Comparison of ENCODE assay signal across 31 cellular contexts in genomic region chr17:77684803-77685580, GRCh38.
DNase-seq lines count a peak whose midpoint lies in the region; ATAC-seq, FAIRE-seq and TF ChIP-seq lines count a peak whose summit lies in the region.
"Had no signal": no experiment of that assay in that cellular context is flagged by ENCODE, and none has a peak within 500 bp of the region (broad histone marks: within the 10 kb centered on the region; RNA-seq: fewer than 3 reads in every experiment).

No MANE protein-coding gene starts in this region.

- TF ChIP-seq CTCF in IMR-90 (conservative IDR thresholded peaks at IDR 0.05; ENCODE audit: low read depth, low read length) = no peak
- no peak for TF ChIP-seq CTCF in HepG2 (CRISPR knock-in tag; IDR thresholded peaks at IDR 0.05)
- no peak for TF ChIP-seq CTCF in testis (IDR thresholded peaks at IDR 0.05)
- TF ChIP-seq CTCF in vagina (IDR thresholded peaks at IDR 0.05) = no peak

- no peak overlapping the region for H3K23ac ChIP-seq in IMR-90 (ENCODE audit: low read depth, low read length)

- no peak for TF ChIP-seq POLR2A in IMR-90 (IDR thresholded peaks at IDR 0.05; ENCODE audit: low read depth, low read length)
- TF ChIP-seq POLR2A in HepG2 (IDR thresholded peaks at IDR 0.05; ENCODE audit: insufficient read depth in 1 of 2, low read depth in 2 of 2, low read length in 2 of 2) = no peak
- TF ChIP-seq POLR2A in testis (IDR thresholded peaks at IDR 0.05) = no peak
- no peak for TF ChIP-seq POLR2A in vagina (IDR thresholded peaks at IDR 0.05)

- H2BK20ac ChIP-seq in IMR-90 (ENCODE audit: low read depth, low read length) = no peak overlapping the region

- no peak overlapping the region for H4K91ac ChIP-seq in IMR-90 (ENCODE audit: insufficient read depth, low read depth, low read length)

- H4K5ac ChIP-seq in IMR-90 (ENCODE audit: low read depth, low read length) = no peak overlapping the region

- FAIRE-seq in HepG2 (lab: Jason Lieb, UNC) = no peak
- FAIRE-seq: GM12878, pancreas had no signal

- H3K9ac ChIP-seq in IMR-90 (ENCODE audit: low read depth, low read length) (no peak overlapping the region), HepG2 (ENCODE audit: insufficient read depth, low read depth, low read length) (no peak overlapping the region)
- H3K9ac ChIP-seq: BLaER1, neural progenitor cell had no signal

- no peak overlapping the region for H3K4me3 ChIP-seq in IMR-90 (ENCODE audit: insufficient read depth, low read depth, low read length)
- H3K4me3 ChIP-seq in HepG2 (replicated peaks in 1 of 3; ENCODE audit: insufficient read depth in 1 of 3, low read depth in 2 of 3, low read length in 3 of 3) = no peak overlapping the region
- no peak overlapping the region for H3K4me3 ChIP-seq in testis
- no peak overlapping the region for H3K4me3 ChIP-seq in vagina
- H3K4me3 ChIP-seq: BLaER1, cardiac muscle cell, coronary artery, GM12878, neural progenitor cell, pancreas, skin epidermis had no signal

- no peak overlapping the region for H2AK5ac ChIP-seq in IMR-90 (ENCODE audit: low read depth, low read length)

- dilution Hi-C loops in IMR-90 (cut with HindIII; ENCODE audit: low sequenced_read_pairs, unreplicated experiment) = no loop called here

- TF ChIP-seq RAD21 in IMR-90 (IDR thresholded peaks at IDR 0.05; ENCODE audit: low read length) = no peak
- TF ChIP-seq RAD21 in HepG2 (CRISPR knock-in tag; IDR thresholded peaks at IDR 0.05) = no peak

- no peaks in the 10 kb centered on the region for H3K4me1 ChIP-seq in IMR-90 (ENCODE audit: control insufficient read depth, insufficient read depth, low read length)
- H3K4me1 ChIP-seq in HepG2 (ENCODE audit: insufficient read depth, low read length) = no peaks in the 10 kb centered on the region
- peaks cover 7% of the 10 kb centered on the region for H3K4me1 ChIP-seq in testis
- peaks cover 4% of the 10 kb centered on the region for H3K4me1 ChIP-seq in vagina
- H3K4me1 ChIP-seq: pancreas had no signal

- BruUV-seq in IMR-90 (replicated peaks; lab: Mats Ljungman, UMichigan) (no TSS peak), HepG2 (replicated peaks; lab: Mats Ljungman, UMichigan) (no TSS peak)

- H3K79me2 ChIP-seq in HepG2 (ENCODE audit: insufficient read depth, low read length) = no peaks in the 10 kb centered on the region

- no peak overlapping the region for H3K14ac ChIP-seq in IMR-90 (replicated peaks; ENCODE audit: low read depth, low read length)

- no peak overlapping the region for H4K8ac ChIP-seq in IMR-90 (ENCODE audit: low read depth in 2 of 2, low read length in 2 of 2)

- no peaks in the 10 kb centered on the region for H4K20me1 ChIP-seq in IMR-90 (ENCODE audit: insufficient read depth, low read length)
- H4K20me1 ChIP-seq in HepG2 (ENCODE audit: insufficient read depth, low read length) = no peaks in the 10 kb centered on the region
- H4K20me1 ChIP-seq: BLaER1 had no signal

- H3K4ac ChIP-seq in IMR-90 (ENCODE audit: low read depth, low read length) = no peak overlapping the region

- no peak for ATAC-seq in IMR-90 (ENCODE audit: low read depth)
- ATAC-seq in HepG2 = no peak
- ATAC-seq: GM12878, left lobe of liver, pancreas had no signal

- in situ Hi-C loops in IMR-90 (cut with MboI; ENCODE audit: low sequenced_read_pairs) = no loop called here
- in situ Hi-C loops in HepG2 (cut with HindIII; ENCODE audit: extremely low pct_ligation_motif_present, low pct_unique_long_range_greater_than_20kb) = no loop called here

- no peak overlapping the region for H3K27ac ChIP-seq in IMR-90 (ENCODE audit: insufficient read depth, low read length)
- no peak overlapping the region for H3K27ac ChIP-seq in HepG2 (ENCODE audit: extremely low read length, insufficient read depth, low read length)
- H3K27ac ChIP-seq in testis = no peak overlapping the region
- H3K27ac ChIP-seq in vagina = no peak overlapping the region
- H3K27ac ChIP-seq: BLaER1, cardiac muscle cell, coronary artery, epithelial cell of prostate, neural progenitor cell, pancreas, RWPE1, skin epidermis, VCaP had no signal

- no peak overlapping the region for H2AK9ac ChIP-seq in IMR-90 (replicated peaks; ENCODE audit: low read depth, low read length, poor library complexity)

- H3K27me3 ChIP-seq in IMR-90 (ENCODE audit: control insufficient read depth, insufficient read depth, low read length) (peaks cover 11% of the 10 kb centered on the region), HepG2 (ENCODE audit: control insufficient read depth in 1 of 2, insufficient read depth in 2 of 2, low read length in 2 of 2) (peaks cover 0 to 31% of the 10 kb centered on the region in 2 experiments; a peak in 3 of 5 replicates), testis (no peaks in the 10 kb centered on the region), vagina (no peaks in the 10 kb centered on the region)
- H3K27me3 ChIP-seq: BLaER1, cardiac muscle cell, neural progenitor cell had no signal

- H3K9me1 ChIP-seq in IMR-90 (ENCODE audit: insufficient read depth, low read length) = no peaks in the 10 kb centered on the region

- H3K36me3 ChIP-seq in IMR-90 (ENCODE audit: control insufficient read depth, insufficient read depth, low read length) (no peaks in the 10 kb centered on the region), HepG2 (replicated peaks in 1 of 2; ENCODE audit: control insufficient read depth in 1 of 2, insufficient read depth in 2 of 2, low read length in 2 of 2) (no peaks in the 10 kb centered on the region), testis (ENCODE audit: low read depth, missing control alignments) (no peaks in the 10 kb centered on the region), vagina (no peaks in the 10 kb centered on the region)
- H3K36me3 ChIP-seq: BLaER1, cardiac muscle cell, neural progenitor cell, pancreas had no signal

- H2AFZ ChIP-seq in IMR-90 (replicated peaks; ENCODE audit: low read length, poor library complexity) (no peak overlapping the region), HepG2 (ENCODE audit: low read length) (no peak overlapping the region)
- H2AFZ ChIP-seq: neural progenitor cell had no signal

- H3K56ac ChIP-seq in IMR-90 (ENCODE audit: extremely low read depth, insufficient read depth, low read length) = no peak overlapping the region

- WGBS in IMR-90 (ENCODE audit: extremely low coverage in 2 of 2, insufficient read length in 1 of 2), 2 experiments = 37% methylated on average over 5 of the region's 13 CpGs; no CpG with 5 or more reads in 1 of the 2 experiments
- WGBS in HepG2 (ENCODE audit: low lambda C conversion rate) = 12% methylated on average over 13 of the region's 13 CpGs
- WGBS in testis, 2 donors = 64 to 77% methylated on average over 13 of the region's 13 CpGs

- no peak overlapping the region for H2BK5ac ChIP-seq in IMR-90 (ENCODE audit: low read depth, low read length, poor library complexity, severe bottlenecking)

- intact Hi-C loops in IMR-90 (cut with micrococcal nuclease) (no loop called here), HepG2 (cut with micrococcal nuclease; ENCODE audit: unreplicated experiment) (no loop called here), testis (cut with DNase I; ENCODE audit: low total_unique reads) (no loop called here), vagina (cut with DNase I) (no loop called here)

- H3K9me3 ChIP-seq in IMR-90 (ENCODE audit: control insufficient read depth, insufficient read depth, low read length) = no peaks in the 10 kb centered on the region
- H3K9me3 ChIP-seq in HepG2 (ENCODE audit: low read length) = no peaks in the 10 kb centered on the region
- H3K9me3 ChIP-seq in testis = no peaks in the 10 kb centered on the region
- H3K9me3 ChIP-seq in vagina = no peaks in the 10 kb centered on the region
- H3K9me3 ChIP-seq: BLaER1, pancreas had no signal

- H3K18ac ChIP-seq in IMR-90 (ENCODE audit: low read depth, low read length) = no peak overlapping the region

- no peak for TF ChIP-seq EP300 in HepG2 (IDR thresholded peaks at IDR 0.05; ENCODE audit: low read depth in 2 of 2, low read length in 2 of 2)
- no peak for TF ChIP-seq EP300 in HepG2 (CRISPR knock-in tag; IDR thresholded peaks at IDR 0.05; ENCODE audit: borderline replicate concordance)

- H2BK15ac ChIP-seq in IMR-90 (ENCODE audit: low read depth, low read length) = no peak overlapping the region

- POLR2A ChIA-PET in IMR-90 (lab: Charles Lee; ENCODE audit: unreplicated experiment) (no interaction called here), HepG2 (lab: Yijun Ruan, JAX) (no interaction called here)

- no peak overlapping the region for H2BK120ac ChIP-seq in IMR-90 (ENCODE audit: low read depth, low read length)

- H3K79me1 ChIP-seq in IMR-90 (ENCODE audit: low read depth in 1 of 2, low read length in 2 of 2) = no peaks in the 10 kb centered on the region

- DNase-seq in DMS 273 (lab: John Stamatoyannopoulos, UW; ENCODE audit: unreplicated experiment) (peak; percentile 79), IMR-90 (no peak), NOMO-1 treated with dmso at 0.1 percent for 144 hours (lab: John Stamatoyannopoulos, UW; ENCODE audit: unreplicated experiment) (peak; percentile 71), HepG2 (ENCODE audit: low spot score) (no peak), testis (no peak), AG08396 (ENCODE audit: low spot score) (no peak), vagina (ENCODE audit: extremely low spot score in 2 of 2) (no peak)
- DNase-seq: ACHN; activated CD4-positive, alpha-beta T cell treated with anti-CD3 and anti-CD28 coated beads, Interleukin-2, amount 10 ng/mL, durations not matched to agents 24 days and 14 days; activated CD8-positive, alpha-beta memory T cell treated with anti-CD3 and anti-CD28 coated beads for 24 hours; activated naive CD8-positive, alpha-beta T cell treated with anti-CD3 and anti-CD28 coated beads for 36 hours; activated T-cell treated with anti-CD3 and anti-CD28 coated beads for 4 hours; aorta; DMS153; effector CD8-positive, alpha-beta T cell; HCEC 1CT; NCI-H1417; NCI-H2029 treated with DMSO at 0.1 percent for 48 hours; pancreas; stimulated activated naive CD4-positive, alpha-beta T cell; T1000 had no signal

- CTCF ChIA-PET in IMR-90 (lab: Yijun Ruan, JAX) (no interaction called here), HepG2 (lab: Yijun Ruan, JAX; ENCODE audit: low intra/inter-chr PET ratio, low total read pairs) (no interaction called here)

- no peak overlapping the region for H3K4me2 ChIP-seq in IMR-90 (ENCODE audit: low read depth, low read length)
- H3K4me2 ChIP-seq in HepG2 (ENCODE audit: low read depth, low read length) = no peak overlapping the region
- H3K4me2 ChIP-seq: BLaER1, neural progenitor cell had no signal

TF ChIP-seq in IMR-90, 13 proteins besides CTCF, POLR2A, EP300 and RAD21:
- no peak for TF ChIP-seq SMC3 (IDR thresholded peaks at IDR 0.05; ENCODE audit: low read depth, low read length)
- TF ChIP-seq MXI1 (IDR thresholded peaks at IDR 0.05; ENCODE audit: borderline replicate concordance, low read depth, low read length) = no peak
- peak; percentile 82 for TF ChIP-seq CEBPB (IDR thresholded peaks at IDR 0.05; ENCODE audit: low read depth, low read length)

Comparison
In these comparisons a context has a peak if more than half of its experiments do, and no peak if none do; other contexts are left out.
1. DNase-seq: peak in DMS 273 (single experiment) and NOMO-1 treated with dmso at 0.1 percent for 144 hours (single experiment); none in IMR-90 (single experiment), HepG2 (single experiment), testis (single experiment), AG08396 (single experiment) and vagina (0 of 2).